In genomic region chr7:93004906-93005305, GRCh38 we compare ENCODE assay signal across 8 cellular contexts.
"Had no signal": no experiment of that assay in that cellular context is flagged by ENCODE, and none has a peak within 500 bp of the region (broad histone marks: within the 10 kb centered on the region; RNA-seq: fewer than 3 reads in every experiment).

No MANE protein-coding gene starts in this region.

- H3K9me3 ChIP-seq: HAP-1 had no signal

- FAIRE-seq: HepG2 had no signal

- H2AFZ ChIP-seq: GM23338 had no signal

- DNase-seq: H7, HFFc6, KG1 had no signal

- H3K4me2 ChIP-seq: GM23338 had no signal

- H3K36me3 ChIP-seq: HAP-1 had no signal

- H3K4me1 ChIP-seq: HAP-1 had no signal

- ATAC-seq: GM23338, HCT116, HepG2 had no signal

- H3K27ac ChIP-seq: HL-60 had no signal

- H3K4me3 ChIP-seq: GM23338, HAP-1 had no signal
